In the genomic region with DNA sequence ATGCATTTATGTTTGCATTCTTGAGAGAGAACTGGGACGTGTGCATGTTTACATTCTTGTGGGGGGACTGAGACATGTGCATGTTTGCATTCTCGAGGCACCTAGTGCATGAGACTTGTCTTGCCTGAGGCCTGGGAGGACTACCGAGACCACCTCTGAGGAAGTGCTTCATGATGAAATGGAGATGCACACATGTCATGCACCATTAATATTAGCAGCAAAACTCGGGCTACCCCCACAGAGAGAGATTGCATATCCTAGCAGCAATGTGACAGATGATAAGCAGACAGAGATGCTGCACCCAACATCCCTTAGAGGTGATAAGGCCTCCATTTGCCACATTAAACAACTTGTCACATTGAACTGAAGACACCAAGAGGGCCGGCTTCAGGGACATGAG, we compare ENCODE assay signal across 26 cellular contexts.
"Had no signal": no experiment of that assay in that cellular context is flagged by ENCODE, and none has a peak within 500 bp of the region (broad histone marks: within the 10 kb centered on the region; RNA-seq: fewer than 3 reads in every experiment).

No MANE protein-coding gene starts in this region.

- H3K9me3 ChIP-seq: gastroesophageal sphincter, ovary, prostate gland, sigmoid colon, SK-N-SH, thyroid gland, upper lobe of right lung had no signal

- H3K4me1 ChIP-seq: prostate gland had no signal

- H3K27ac ChIP-seq: hepatocyte, ovary, prostate gland, thyroid gland, upper lobe of right lung had no signal

- DNase-seq: activated B cell treated with CpG ODN at 0.5 μM for 24 hours; activated CD4-positive, alpha-beta T cell treated with anti-CD3 and anti-CD28 coated beads, Interleukin-2, amount 50 U/mL, for 1 hour; activated CD8-positive, alpha-beta T cell treated with anti-CD3 and anti-CD28 coated beads, Interleukin-2, amount 10 ng/mL, durations not matched to agents 7 days and 5 days; activated naive CD4-positive, alpha-beta T cell treated with Interleukin-2 at 50 U/mL for 16 hours; activated T-cell treated with anti-CD3 and anti-CD28 coated beads, Interleukin-2, amount 50 U/mL, for 24 hours; anterior cingulate cortex; effector memory CD4-positive, alpha-beta T cell; retina; SK-N-SH; small intestine; stimulated activated CD4-positive, alpha-beta T cell treated with anti-CD3 and anti-CD28 coated beads, Interleukin-4, amount 100 ng/mL, for 24 hours; substantia nigra; T-helper 2 cell; thyroid gland had no signal

- H3K4me2 ChIP-seq: hepatocyte, SK-N-SH had no signal

- H3K4me3 ChIP-seq: gastroesophageal sphincter, hepatocyte, ovary, prostate gland, sigmoid colon, thyroid gland, upper lobe of right lung had no signal

- H3K27me3 ChIP-seq: gastroesophageal sphincter, hepatocyte, ovary, sigmoid colon, thyroid gland, upper lobe of right lung had no signal

- FAIRE-seq: colon, kidney, small intestine had no signal

- H3K36me3 ChIP-seq: gastroesophageal sphincter, ovary, prostate gland, sigmoid colon, thyroid gland, upper lobe of right lung had no signal

- ATAC-seq: activated CD8-positive, alpha-beta T cell treated with anti-CD3 and anti-CD28 coated beads, Interleukin-2, amount 10 ng/mL, durations not matched to agents 7 days and 5 days; activated T-helper 17 cell treated with anti-CD3 and anti-CD28 coated beads, Interleukin-2, amount 50 U/mL, for 72 hours; gastroesophageal sphincter; left colon; naive thymus-derived CD8-positive, alpha-beta T cell; stimulated activated effector memory CD8-positive, alpha-beta T cell treated with anti-CD3 and anti-CD28 coated beads, Interleukin-12 subunit alpha, Interleukin-12 subunit beta, amount 100 ng/mL, for 72 hours; upper lobe of right lung had no signal
